In the genomic region with DNA sequence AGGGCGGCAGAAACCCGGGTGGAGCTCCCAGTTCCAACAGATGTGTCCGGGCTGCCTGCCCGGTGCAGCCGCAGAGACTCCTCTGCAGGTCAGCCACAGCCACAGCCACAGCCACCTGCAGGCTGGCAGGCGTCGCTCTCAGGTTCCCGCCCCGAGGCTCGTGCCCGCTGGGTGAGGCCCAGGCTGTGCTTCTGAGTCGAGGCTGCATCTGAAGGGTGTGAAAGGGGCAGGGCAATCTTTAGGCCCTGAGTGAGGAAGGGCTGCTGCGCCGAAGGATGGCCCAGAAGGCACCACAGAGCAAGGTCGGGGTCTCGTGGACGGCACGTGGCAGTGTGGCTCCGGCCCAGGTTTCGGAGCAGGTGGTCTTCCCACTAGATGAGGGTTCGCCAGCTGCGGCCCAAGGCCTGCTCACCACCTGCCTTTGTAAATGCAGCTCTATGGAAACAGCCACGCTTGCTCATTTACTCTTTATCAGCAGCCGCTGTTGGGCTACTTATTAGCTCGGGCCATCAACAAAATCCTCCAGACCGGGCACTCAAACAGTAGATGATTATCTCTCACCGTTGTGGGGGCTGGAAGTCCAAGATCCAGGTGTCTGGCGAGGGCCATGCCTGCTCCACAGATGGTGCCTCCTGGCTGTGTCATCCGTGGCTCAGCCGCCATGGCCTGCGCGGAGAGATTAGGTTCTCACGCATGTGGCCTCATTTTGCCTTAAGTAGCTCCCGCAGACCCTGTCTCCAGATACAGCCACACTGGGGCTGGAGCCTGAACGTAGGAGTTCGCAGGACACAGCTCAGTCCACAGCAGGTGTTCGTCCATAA, we compare ENCODE assay signal across 3 cellular contexts.
TF ChIP-seq lines count a peak whose summit lies in the region.

No MANE protein-coding gene starts in this region.

TF ChIP-seq in IMR-90, 13 proteins besides CTCF, POLR2A, EP300 and RAD21:
- no peak for TF ChIP-seq RFX5 (IDR thresholded peaks at IDR 0.05; ENCODE audit: low read depth, low read length)
- TF ChIP-seq NFE2L2 (IDR thresholded peaks at IDR 0.05; ENCODE audit: low read depth, low read length) = no peak
- TF ChIP-seq CHD1 (IDR thresholded peaks at IDR 0.05; ENCODE audit: low read depth, low read length) = no peak
- no peak for TF ChIP-seq MAZ (IDR thresholded peaks at IDR 0.05; ENCODE audit: borderline replicate concordance, low read depth, low read length)
- no peak for TF ChIP-seq RCOR1 (IDR thresholded peaks at IDR 0.05; ENCODE audit: insufficient replicate concordance, low read length)
- TF ChIP-seq SMC3 (IDR thresholded peaks at IDR 0.05; ENCODE audit: low read depth, low read length) = no peak
- no peak for TF ChIP-seq MAFK (IDR thresholded peaks at IDR 0.05; ENCODE audit: low read depth, low read length)

TF ChIP-seq in K562, 482 proteins besides CTCF, POLR2A, EP300 and RAD21:
- TF ChIP-seq, protein P1, sequence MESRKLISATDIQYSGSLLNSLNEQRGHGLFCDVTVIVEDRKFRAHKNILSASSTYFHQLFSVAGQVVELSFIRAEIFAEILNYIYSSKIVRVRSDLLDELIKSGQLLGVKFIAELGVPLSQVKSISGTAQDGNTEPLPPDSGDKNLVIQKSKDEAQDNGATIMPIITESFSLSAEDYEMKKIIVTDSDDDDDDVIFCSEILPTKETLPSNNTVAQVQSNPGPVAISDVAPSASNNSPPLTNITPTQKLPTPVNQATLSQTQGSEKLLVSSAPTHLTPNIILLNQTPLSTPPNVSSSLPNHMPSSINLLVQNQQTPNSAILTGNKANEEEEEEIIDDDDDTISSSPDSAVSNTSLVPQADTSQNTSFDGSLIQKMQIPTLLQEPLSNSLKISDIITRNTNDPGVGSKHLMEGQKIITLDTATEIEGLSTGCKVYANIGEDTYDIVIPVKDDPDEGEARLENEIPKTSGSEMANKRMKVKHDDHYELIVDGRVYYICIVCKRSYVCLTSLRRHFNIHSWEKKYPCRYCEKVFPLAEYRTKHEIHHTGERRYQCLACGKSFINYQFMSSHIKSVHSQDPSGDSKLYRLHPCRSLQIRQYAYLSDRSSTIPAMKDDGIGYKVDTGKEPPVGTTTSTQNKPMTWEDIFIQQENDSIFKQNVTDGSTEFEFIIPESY (CRISPR knock-in tag; IDR thresholded peaks at IDR 0.05) = peak; percentile 92
- no peak for TF ChIP-seq HNRNPLL (IDR thresholded peaks at IDR 0.05; ENCODE audit: low read depth, low read length, poor library complexity, severe bottlenecking)
- TF ChIP-seq TCF3 (CRISPR knock-in tag; IDR thresholded peaks at IDR 0.05) = peak; percentile 27; the same call in 1 of the 2 replicates
- peak; percentile 59 for TF ChIP-seq CBFA2T3 (IDR thresholded peaks at IDR 0.05)
- peak; percentile 45; the same call in 1 of the 2 replicates for TF ChIP-seq MAX (CRISPR knock-in tag; IDR thresholded peaks at IDR 0.05)
- TF ChIP-seq CBFA2T2 (conservative IDR thresholded peaks at IDR 0.05) = 0 out of 2 replicates have a peak, but pooled peaks have one; percentile 22
- no peak for TF ChIP-seq TAF1 (IDR thresholded peaks at IDR 0.05; ENCODE audit: control insufficient read depth, extremely low read depth, insufficient read depth, low read length, severe bottlenecking)
- TF ChIP-seq SETDB1 (IDR thresholded peaks at IDR 0.05; ENCODE audit: low read length) = no peak

TF ChIP-seq in HepG2, 621 proteins besides CTCF, POLR2A, EP300 and RAD21 (continues in another document):
- TF ChIP-seq, protein P2, sequence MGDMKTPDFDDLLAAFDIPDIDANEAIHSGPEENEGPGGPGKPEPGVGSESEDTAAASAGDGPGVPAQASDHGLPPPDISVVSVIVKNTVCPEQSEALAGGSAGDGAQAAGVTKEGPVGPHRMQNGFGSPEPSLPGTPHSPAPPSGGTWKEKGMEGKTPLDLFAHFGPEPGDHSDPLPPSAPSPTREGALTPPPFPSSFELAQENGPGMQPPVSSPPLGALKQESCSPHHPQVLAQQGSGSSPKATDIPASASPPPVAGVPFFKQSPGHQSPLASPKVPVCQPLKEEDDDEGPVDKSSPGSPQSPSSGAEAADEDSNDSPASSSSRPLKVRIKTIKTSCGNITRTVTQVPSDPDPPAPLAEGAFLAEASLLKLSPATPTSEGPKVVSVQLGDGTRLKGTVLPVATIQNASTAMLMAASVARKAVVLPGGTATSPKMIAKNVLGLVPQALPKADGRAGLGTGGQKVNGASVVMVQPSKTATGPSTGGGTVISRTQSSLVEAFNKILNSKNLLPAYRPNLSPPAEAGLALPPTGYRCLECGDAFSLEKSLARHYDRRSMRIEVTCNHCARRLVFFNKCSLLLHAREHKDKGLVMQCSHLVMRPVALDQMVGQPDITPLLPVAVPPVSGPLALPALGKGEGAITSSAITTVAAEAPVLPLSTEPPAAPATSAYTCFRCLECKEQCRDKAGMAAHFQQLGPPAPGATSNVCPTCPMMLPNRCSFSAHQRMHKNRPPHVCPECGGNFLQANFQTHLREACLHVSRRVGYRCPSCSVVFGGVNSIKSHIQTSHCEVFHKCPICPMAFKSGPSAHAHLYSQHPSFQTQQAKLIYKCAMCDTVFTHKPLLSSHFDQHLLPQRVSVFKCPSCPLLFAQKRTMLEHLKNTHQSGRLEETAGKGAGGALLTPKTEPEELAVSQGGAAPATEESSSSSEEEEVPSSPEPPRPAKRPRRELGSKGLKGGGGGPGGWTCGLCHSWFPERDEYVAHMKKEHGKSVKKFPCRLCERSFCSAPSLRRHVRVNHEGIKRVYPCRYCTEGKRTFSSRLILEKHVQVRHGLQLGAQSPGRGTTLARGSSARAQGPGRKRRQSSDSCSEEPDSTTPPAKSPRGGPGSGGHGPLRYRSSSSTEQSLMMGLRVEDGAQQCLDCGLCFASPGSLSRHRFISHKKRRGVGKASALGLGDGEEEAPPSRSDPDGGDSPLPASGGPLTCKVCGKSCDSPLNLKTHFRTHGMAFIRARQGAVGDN (CRISPR knock-in tag; IDR thresholded peaks at IDR 0.05) = peak; percentile 93
- TF ChIP-seq, protein P3, sequence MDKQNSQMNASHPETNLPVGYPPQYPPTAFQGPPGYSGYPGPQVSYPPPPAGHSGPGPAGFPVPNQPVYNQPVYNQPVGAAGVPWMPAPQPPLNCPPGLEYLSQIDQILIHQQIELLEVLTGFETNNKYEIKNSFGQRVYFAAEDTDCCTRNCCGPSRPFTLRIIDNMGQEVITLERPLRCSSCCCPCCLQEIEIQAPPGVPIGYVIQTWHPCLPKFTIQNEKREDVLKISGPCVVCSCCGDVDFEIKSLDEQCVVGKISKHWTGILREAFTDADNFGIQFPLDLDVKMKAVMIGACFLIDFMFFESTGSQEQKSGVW (CRISPR knock-in tag; IDR thresholded peaks at IDR 0.05; ENCODE audit: borderline replicate concordance) = no peak
- TF ChIP-seq DMTF1 (CRISPR knock-in tag; IDR thresholded peaks at IDR 0.05) (no peak), CERS6 (CRISPR knock-in tag; IDR thresholded peaks at IDR 0.05) (no peak), DNMT1 (CRISPR knock-in tag; IDR thresholded peaks at IDR 0.05) (0 out of 2 replicates have a peak, but pooled peaks have one; percentile 55), SALL1 (CRISPR knock-in tag; IDR thresholded peaks at IDR 0.05) (0 out of 2 replicates have a peak, but pooled peaks have one; percentile 50), MXI1 (IDR thresholded peaks at IDR 0.05; ENCODE audit: borderline replicate concordance, low read depth, low read length) (0 out of 3 replicates have a peak, but pooled peaks have one; percentile 24), ZNF564 (CRISPR knock-in tag; IDR thresholded peaks at IDR 0.05) (peak; percentile 90; the same call in 1 of the 2 replicates), ZBTB34 (CRISPR knock-in tag; IDR thresholded peaks at IDR 0.05) (no peak), NFYB (CRISPR knock-in tag; IDR thresholded peaks at IDR 0.05) (no peak), NCOA1 (CRISPR knock-in tag; IDR thresholded peaks at IDR 0.05) (no peak), UBTF (CRISPR knock-in tag; IDR thresholded peaks at IDR 0.05) (peak; percentile 30; the same call in 1 of the 2 replicates), MEIS2 (CRISPR knock-in tag; IDR thresholded peaks at IDR 0.05) (peak; percentile 34; the same call in 1 of the 2 replicates), ZNF12 (CRISPR knock-in tag; IDR thresholded peaks at IDR 0.05) (no peak), ZKSCAN1 (IDR thresholded peaks at IDR 0.05; ENCODE audit: low read length) (no peak), BORCS8-MEF2B (CRISPR knock-in tag; IDR thresholded peaks at IDR 0.05) (no peak), ZNF234 (CRISPR knock-in tag; conservative IDR thresholded peaks at IDR 0.05) (no peak), ZNF773 (CRISPR knock-in tag; IDR thresholded peaks at IDR 0.05; ENCODE audit: borderline replicate concordance) (no peak), ELF1 (CRISPR knock-in tag; IDR thresholded peaks at IDR 0.05) (no peak), CHCHD3 (CRISPR knock-in tag; IDR thresholded peaks at IDR 0.05) (no peak), SMARCE1 (IDR thresholded peaks at IDR 0.05; ENCODE audit: borderline replicate concordance) (no peak)
- TF ChIP-seq, protein P4, sequence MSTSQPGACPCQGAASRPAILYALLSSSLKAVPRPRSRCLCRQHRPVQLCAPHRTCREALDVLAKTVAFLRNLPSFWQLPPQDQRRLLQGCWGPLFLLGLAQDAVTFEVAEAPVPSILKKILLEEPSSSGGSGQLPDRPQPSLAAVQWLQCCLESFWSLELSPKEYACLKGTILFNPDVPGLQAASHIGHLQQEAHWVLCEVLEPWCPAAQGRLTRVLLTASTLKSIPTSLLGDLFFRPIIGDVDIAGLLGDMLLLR (CRISPR knock-in tag; IDR thresholded peaks at IDR 0.05) = 0 out of 2 replicates have a peak, but pooled peaks have one; percentile 35
- TF ChIP-seq, protein P5, sequence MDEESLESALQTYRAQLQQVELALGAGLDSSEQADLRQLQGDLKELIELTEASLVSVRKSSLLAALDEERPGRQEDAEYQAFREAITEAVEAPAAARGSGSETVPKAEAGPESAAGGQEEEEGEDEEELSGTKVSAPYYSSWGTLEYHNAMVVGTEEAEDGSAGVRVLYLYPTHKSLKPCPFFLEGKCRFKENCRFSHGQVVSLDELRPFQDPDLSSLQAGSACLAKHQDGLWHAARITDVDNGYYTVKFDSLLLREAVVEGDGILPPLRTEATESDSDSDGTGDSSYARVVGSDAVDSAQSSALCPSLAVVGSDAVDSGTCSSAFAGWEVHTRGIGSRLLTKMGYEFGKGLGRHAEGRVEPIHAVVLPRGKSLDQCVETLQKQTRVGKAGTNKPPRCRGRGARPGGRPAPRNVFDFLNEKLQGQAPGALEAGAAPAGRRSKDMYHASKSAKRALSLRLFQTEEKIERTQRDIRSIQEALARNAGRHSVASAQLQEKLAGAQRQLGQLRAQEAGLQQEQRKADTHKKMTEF (CRISPR knock-in tag; IDR thresholded peaks at IDR 0.05) = 0 out of 2 replicates have a peak, but pooled peaks have one; percentile 31
- TF ChIP-seq, protein P1 (CRISPR knock-in tag; IDR thresholded peaks at IDR 0.05) = peak; percentile 98
